In genomic region chr9:129604766-129605163, GRCh38 we compare ENCODE assay signal across 22 cellular contexts. TPM values are rescaled to one million over a fixed set of nuclear protein-coding genes. Genes with fewer than 3 reads are reported as not detected.
DNase-seq lines count a peak whose midpoint lies in the region; ATAC-seq, FAIRE-seq and TF ChIP-seq lines count a peak whose summit lies in the region.
"Had no signal": no experiment of that assay in that cellular context is flagged by ENCODE, and none has a peak within 500 bp of the region (broad histone marks: within the 10 kb centered on the region; RNA-seq: fewer than 3 reads in every experiment).

No MANE protein-coding gene starts in this region.

- TF ChIP-seq EP300 in GM12878 (IDR thresholded peaks at IDR 0.05; ENCODE audit: borderline replicate concordance in 1 of 2, control insufficient read depth in 1 of 2, low read depth in 2 of 2, low read length in 2 of 2) = no peak

- CTCF ChIA-PET in activated CD8-positive, alpha-beta memory T cell treated with anti-CD3 and anti-CD28 coated beads, Interleukin-2, amount 10 ng/mL, durations not matched to agents 7 days and 5 days (lab: Charles Lee) = interaction anchor here (0.8 to 2.9 kb wide), 6 partner anchors 15 to 474 kb away, joined by 3 to 14 read pairs (median 8); no protein-coding TSS in a partner anchor
- CTCF ChIA-PET in IMR-90 (lab: Yijun Ruan, JAX) = no interaction called here
- CTCF ChIA-PET in GM12878 (lab: Yijun Ruan, JAX) = interaction anchor here (1.2 to 4.9 kb wide), 6 partner anchors 8 to 466 kb away, joined by 4 to 34 read pairs (median 9); partner anchors contain the start of gene IER5L

- in situ Hi-C loops in IMR-90 (cut with MboI; ENCODE audit: low sequenced_read_pairs) = loop anchor here (10.0 kb wide), 1 partner anchor 270 kb away; no protein-coding TSS in a partner anchor
- in situ Hi-C loops in GM12878 (cut with MboI) = no loop called here

- no peaks in the 10 kb centered on the region for H3K27me3 Mint-ChIP-seq in activated CD8-positive, alpha-beta memory T cell treated with anti-CD3 and anti-CD28 coated beads, Interleukin-2, amount 10 ng/mL, durations not matched to agents 7 days and 5 days
- H3K27me3 Mint-ChIP-seq in neural progenitor cell (ENCODE audit: insufficient read depth, low read depth) = peaks cover 3% of the 10 kb centered on the region

- H3K27ac Mint-ChIP-seq in activated CD8-positive, alpha-beta memory T cell treated with anti-CD3 and anti-CD28 coated beads, Interleukin-2, amount 10 ng/mL, durations not matched to agents 7 days and 5 days = peak overlapping the region; percentile 66
- H3K27ac Mint-ChIP-seq in neural progenitor cell = peak overlapping the region; percentile 81
- H3K27ac Mint-ChIP-seq: memory B cell had no signal

- H3K27ac ChIP-seq in IMR-90 (ENCODE audit: insufficient read depth, low read length) (no peak overlapping the region), GM12878 (ENCODE audit: control insufficient read depth, insufficient read depth) (no peak overlapping the region), neural progenitor cell (no peak overlapping the region)
- H3K27ac ChIP-seq: gastrocnemius medialis, ovary had no signal

- FAIRE-seq in GM12878 (lab: Jason Lieb, UNC) = no peak
- FAIRE-seq: GM12891 had no signal

- peaks cover 32% of the 10 kb centered on the region for H3F3A ChIP-seq in neural progenitor cell (ENCODE audit: low read depth)

- SMC1A ChIA-PET in GM12878 (lab: Charles Lee; ENCODE audit: uncharacterized antibody, unreplicated experiment) = interaction anchor here (1.5 to 2.5 kb wide), 5 partner anchors 20 to 466 kb away, joined by 3 to 9 read pairs (median 5); no protein-coding TSS in a partner anchor

- no peak overlapping the region for H4K8ac ChIP-seq in IMR-90 (ENCODE audit: low read depth in 2 of 2, low read length in 2 of 2)

- H3K18ac ChIP-seq in IMR-90 (ENCODE audit: low read depth, low read length) = no peak overlapping the region

- no peak overlapping the region for H3K23ac ChIP-seq in IMR-90 (ENCODE audit: low read depth, low read length)

- no peaks in the 10 kb centered on the region for H3K9me3 Mint-ChIP-seq in activated CD8-positive, alpha-beta memory T cell treated with anti-CD3 and anti-CD28 coated beads, Interleukin-2, amount 10 ng/mL, durations not matched to agents 7 days and 5 days (ENCODE audit: low read depth)
- no peaks in the 10 kb centered on the region for H3K9me3 Mint-ChIP-seq in neural progenitor cell
- H3K9me3 Mint-ChIP-seq: activated T-cell treated with anti-CD3 and anti-CD28 coated beads, Interleukin-2, amount 50 U/mL, for 4 hours; memory B cell had no signal

- no peak overlapping the region for H3K14ac ChIP-seq in IMR-90 (replicated peaks; ENCODE audit: low read depth, low read length)

- intact Hi-C loops in IMR-90 (cut with micrococcal nuclease) = no loop called here
- intact Hi-C loops in GM12878 (cut with micrococcal nuclease; ENCODE audit: unreplicated experiment) = loop anchor here (10.0 kb wide), 1 partner anchor 120 kb away; no protein-coding TSS in a partner anchor

- H4K20me1 ChIP-seq in IMR-90 (ENCODE audit: insufficient read depth, low read length) (no peaks in the 10 kb centered on the region), GM12878 (ENCODE audit: control insufficient read depth, insufficient read depth) (no peaks in the 10 kb centered on the region), neural progenitor cell (ENCODE audit: low read depth) (no peaks in the 10 kb centered on the region)

- TF ChIP-seq POLR2A in IMR-90 (IDR thresholded peaks at IDR 0.05; ENCODE audit: low read depth, low read length) = no peak
- no peak for TF ChIP-seq POLR2A in GM12878 (IDR thresholded peaks at IDR 0.05; ENCODE audit: low read depth, low read length)

- H3K9me3 ChIP-seq in IMR-90 (ENCODE audit: control insufficient read depth, insufficient read depth, low read length) = no peaks in the 10 kb centered on the region
- H3K9me3 ChIP-seq in GM12878 (replicated peaks; ENCODE audit: control insufficient read depth, insufficient read depth, low read length) = no peaks in the 10 kb centered on the region
- no peaks in the 10 kb centered on the region for H3K9me3 ChIP-seq in neural progenitor cell (ENCODE audit: low read depth)
- H3K9me3 ChIP-seq: gastrocnemius medialis, ovary had no signal

- H3K4me3 ChIP-seq in IMR-90 (ENCODE audit: insufficient read depth, low read depth, low read length) (no peak overlapping the region), GM12878 (no peak overlapping the region), neural progenitor cell (no peak overlapping the region)
- H3K4me3 ChIP-seq: gastrocnemius medialis, ovary, skin epidermis had no signal

- H2BK120ac ChIP-seq in IMR-90 (ENCODE audit: low read depth, low read length) = no peak overlapping the region

- H3K36me3 Mint-ChIP-seq in activated CD8-positive, alpha-beta memory T cell treated with anti-CD3 and anti-CD28 coated beads, Interleukin-2, amount 10 ng/mL, durations not matched to agents 7 days and 5 days = no peaks in the 10 kb centered on the region
- H3K36me3 Mint-ChIP-seq in neural progenitor cell = no peaks in the 10 kb centered on the region
- H3K36me3 Mint-ChIP-seq: memory B cell had no signal

- no peak for TF ChIP-seq CTCF in IMR-90 (conservative IDR thresholded peaks at IDR 0.05; ENCODE audit: low read depth, low read length)
- TF ChIP-seq CTCF in GM12878 (IDR thresholded peaks at IDR 0.05 in 2 of 3, conservative IDR thresholded peaks at IDR 0.05 in 1 of 3; ENCODE audit: control insufficient read depth in 2 of 3, extremely low read depth in 1 of 3, insufficient read depth in 1 of 3, low read depth in 3 of 3, low read length in 3 of 3) = no peak
- TF ChIP-seq CTCF in neural progenitor cell (IDR thresholded peaks at IDR 0.05) = no peak

- no peak overlapping the region for H2BK15ac ChIP-seq in IMR-90 (ENCODE audit: low read depth, low read length)

- no peak for DNase-seq in activated CD8-positive, alpha-beta memory T cell treated with anti-CD3 and anti-CD28 coated beads, Interleukin-2, amount 10 ng/mL, durations not matched to agents 7 days and 5 days
- no peak for DNase-seq in activated CD8-positive, alpha-beta memory T cell treated with anti-CD3 and anti-CD28 coated beads, Interleukin-2, amount 50 U/mL, for 4 hours
- DNase-seq in IMR-90 = no peak
- no peak for DNase-seq in GM12878 (ENCODE audit: low read depth, low spot score)
- no peak for DNase-seq in neural progenitor cell (ENCODE audit: low spot score)
- no peak for DNase-seq in effector CD8-positive, alpha-beta T cell (lab: John Stamatoyannopoulos, UW)
- DNase-seq in OCI-M1 (lab: John Stamatoyannopoulos, UW) = no peak
- DNase-seq: activated CD4-positive, CD25-positive, alpha-beta regulatory T cell; activated T-cell treated with anti-CD3 and anti-CD28 coated beads, Interleukin-2, amount 50 U/mL, for 4 hours; amygdala; C1 segment of cervical spinal cord; gastrocnemius medialis; H7; NCI-H345; ovary; stimulated activated naive CD8-positive, alpha-beta T cell treated with anti-CD3 and anti-CD28 coated beads, Interleukin-15, Interleukin-2, amounts not matched to agents 100 U/mL and 50 U/mL, for 24 hours had no signal

- H3K4me3 Mint-ChIP-seq in activated CD8-positive, alpha-beta memory T cell treated with anti-CD3 and anti-CD28 coated beads, Interleukin-2, amount 10 ng/mL, durations not matched to agents 7 days and 5 days = no peak overlapping the region
- H3K4me3 Mint-ChIP-seq in neural progenitor cell = peak overlapping the region; percentile 38
- H3K4me3 Mint-ChIP-seq: activated T-cell treated with anti-CD3 and anti-CD28 coated beads, Interleukin-2, amount 50 U/mL, for 4 hours; memory B cell had no signal

- no CpG with 5 or more reads among the region's 8 CpGs for WGBS in IMR-90 (ENCODE audit: extremely low coverage in 2 of 2, insufficient read length in 1 of 2), 2 experiments
- WGBS in GM12878 (ENCODE audit: insufficient coverage, insufficient replicate concordance, low lambda C conversion rate, missing lambda C conversion rate) = 14% methylated on average over 8 of the region's 8 CpGs

- H3K27me3 ChIP-seq in IMR-90 (ENCODE audit: control insufficient read depth, insufficient read depth, low read length) (no peaks in the 10 kb centered on the region), GM12878 (replicated peaks in 1 of 2; ENCODE audit: control insufficient read depth in 2 of 2, insufficient read depth in 2 of 2, low read length in 1 of 2) (no peaks in the 10 kb centered on the region), neural progenitor cell (no peaks in the 10 kb centered on the region)
- H3K27me3 ChIP-seq: gastrocnemius medialis, ovary had no signal

- no peak overlapping the region for H4K91ac ChIP-seq in IMR-90 (ENCODE audit: insufficient read depth, low read depth, low read length)

- H3K79me1 ChIP-seq in IMR-90 (ENCODE audit: low read depth in 1 of 2, low read length in 2 of 2) = peaks cover 0 to 2% of the 10 kb centered on the region in 2 experiments; a peak in 1 of 4 replicates

- H3K36me3 ChIP-seq in IMR-90 (ENCODE audit: control insufficient read depth, insufficient read depth, low read length) = no peaks in the 10 kb centered on the region
- H3K36me3 ChIP-seq in GM12878 (ENCODE audit: control insufficient read depth in 2 of 2, insufficient read depth in 2 of 2, low read length in 1 of 2) = no peaks in the 10 kb centered on the region
- no peaks in the 10 kb centered on the region for H3K36me3 ChIP-seq in neural progenitor cell
- H3K36me3 ChIP-seq: gastrocnemius medialis, ovary had no signal

- H3K4me1 ChIP-seq in IMR-90 (ENCODE audit: control insufficient read depth, insufficient read depth, low read length) (peaks cover 9% of the 10 kb centered on the region), GM12878 (ENCODE audit: control insufficient read depth, insufficient read depth, low read length) (peaks cover 11% of the 10 kb centered on the region), neural progenitor cell (peaks cover 26% of the 10 kb centered on the region)

- H3K4me2 ChIP-seq in IMR-90 (ENCODE audit: low read depth, low read length) (no peak overlapping the region), GM12878 (ENCODE audit: control insufficient read depth, insufficient read depth) (no peak overlapping the region), neural progenitor cell (no peak overlapping the region)

- no peak overlapping the region for H4K5ac ChIP-seq in IMR-90 (ENCODE audit: low read depth, low read length)

- peak overlapping the region; percentile 8; the same call in 1 of the 2 replicates for H2AK5ac ChIP-seq in IMR-90 (ENCODE audit: low read depth, low read length)

- no peak overlapping the region for H2BK20ac ChIP-seq in IMR-90 (ENCODE audit: low read depth, low read length)

- dilution Hi-C loops in IMR-90 (cut with HindIII; ENCODE audit: low sequenced_read_pairs, unreplicated experiment) = no loop called here

- peaks cover 52% of the 10 kb centered on the region for H3K4me1 Mint-ChIP-seq in activated CD8-positive, alpha-beta memory T cell treated with anti-CD3 and anti-CD28 coated beads, Interleukin-2, amount 10 ng/mL, durations not matched to agents 7 days and 5 days
- H3K4me1 Mint-ChIP-seq in neural progenitor cell = peaks cover 66% of the 10 kb centered on the region

- no peak overlapping the region for H3K56ac ChIP-seq in IMR-90 (ENCODE audit: extremely low read depth, insufficient read depth, low read length)

- POLR2A ChIA-PET in IMR-90 (lab: Charles Lee; ENCODE audit: unreplicated experiment) = no interaction called here
- POLR2A ChIA-PET in GM12878 (lab: Charles Lee) = interaction anchor here (0.8 to 1.5 kb wide), 3 partner anchors 25 to 479 kb away, joined by 3 to 4 read pairs (median 3); no protein-coding TSS in a partner anchor

- H2AK9ac ChIP-seq in IMR-90 (replicated peaks; ENCODE audit: low read depth, low read length, poor library complexity) = no peak overlapping the region

- H3K79me2 ChIP-seq in GM12878 (ENCODE audit: control insufficient read depth, insufficient read depth, low read length) (no peaks in the 10 kb centered on the region), neural progenitor cell (ENCODE audit: low read depth) (no peaks in the 10 kb centered on the region)

- RAD21 ChIA-PET in GM12878 (lab: Charles Lee; ENCODE audit: unreplicated experiment) = interaction anchor here (1.0 to 4.4 kb wide), 5 partner anchors 145 to 473 kb away, joined by 3 to 22 read pairs (median 4); no protein-coding TSS in a partner anchor

- H3K4ac ChIP-seq in IMR-90 (ENCODE audit: low read depth, low read length) = no peak overlapping the region

- no peak overlapping the region for H2BK5ac ChIP-seq in IMR-90 (ENCODE audit: low read depth, low read length, poor library complexity, severe bottlenecking)

- ATAC-seq in activated CD8-positive, alpha-beta memory T cell treated with anti-CD3 and anti-CD28 coated beads, Interleukin-2, amount 10 ng/mL, durations not matched to agents 7 days and 5 days = no peak
- ATAC-seq in IMR-90 (ENCODE audit: low read depth) (no peak), GM12878 (no peak), GM18511 (IDR thresholded peaks at IDR 0.05; ENCODE audit: unreplicated experiment) (no peak)
- ATAC-seq: activated T-cell treated with anti-CD3 and anti-CD28 coated beads, Interleukin-2, amount 50 U/mL, for 4 hours; gastrocnemius medialis; SK-N-SH treated with all-trans-retinoic acid at 6 μM for 48 hours; stimulated activated naive CD8-positive, alpha-beta T cell treated with anti-CD3 and anti-CD28 coated beads, Interleukin-15, Interleukin-2, amounts not matched to agents 100 U/mL and 50 U/mL, for 24 hours had no signal

- H2AFZ ChIP-seq in IMR-90 (replicated peaks; ENCODE audit: low read length, poor library complexity) = no peak overlapping the region
- H2AFZ ChIP-seq in GM12878 (ENCODE audit: control insufficient read depth, low read depth, low read length) = no peak overlapping the region
- no peak overlapping the region for H2AFZ ChIP-seq in neural progenitor cell (replicated peaks)

- no peak overlapping the region for H3K9ac ChIP-seq in IMR-90 (ENCODE audit: low read depth, low read length)
- no peak overlapping the region for H3K9ac ChIP-seq in GM12878 (ENCODE audit: control insufficient read depth, insufficient read depth, low read length)
- no peak overlapping the region for H3K9ac ChIP-seq in neural progenitor cell

- no peak for TF ChIP-seq RAD21 in IMR-90 (IDR thresholded peaks at IDR 0.05; ENCODE audit: low read length)
- no peak for TF ChIP-seq RAD21 in GM12878 (IDR thresholded peaks at IDR 0.05; ENCODE audit: insufficient read depth, low read depth, low read length)

- BruUV-seq in IMR-90 (replicated peaks; lab: Mats Ljungman, UMichigan) = no TSS peak
- BruUV-seq in GM12878 (replicated peaks; lab: Mats Ljungman, UMichigan) = no TSS peak

- H3K9me1 ChIP-seq in IMR-90 (ENCODE audit: insufficient read depth, low read length) = peaks cover 7% of the 10 kb centered on the region

RNA-seq across cellular contexts. Expression of gene C9orf50, which starts 16.1 kb away (rescaled TPM):
- not detected for total RNA-seq in activated CD8-positive, alpha-beta memory T cell treated with anti-CD3 and anti-CD28 coated beads, Interleukin-2, amount 10 ng/mL, durations not matched to agents 7 days and 5 days
- total RNA-seq in IMR-90 (2012; rRNA removed) (not detected in 2 replicates), GM12878 (2014; rRNA removed) (not detected in 2 replicates), GM12878 (2014; rRNA removed; fragmentation: Illumina TruSeq; extraction: Trizol) (not detected in 2 replicates), GM12878 (2021) (not detected in 2 replicates), neural progenitor cell (ENCODE audit: low replicate concordance) (not detected in 2 replicates)
- polyA plus RNA-seq in IMR-90 (2012; rRNA removed) (0.09 and 0.20 TPM in 2 replicates), GM12878 (2011; rRNA removed) (not detected in 2 replicates), GM12878 (2014; fragmentation: Illumina TruSeq; extraction: Trizol) (not detected in 2 replicates), GM12878 (2014; fragmentation: Nextera tagmentation; extraction: Ambion mirVana) (not detected), GM12878 (2014; rRNA removed) (not detected in 2 replicates), GM12878 (2016; fragmentation: Nextera tagmentation; extraction: Ambion mirVana) (not detected)
- polyA plus RNA-seq in IMR-90 (2012; cell fraction: cytosol; rRNA removed) = 0.06 and 0.19 TPM in 2 replicates
- 0.42 and 0.54 TPM in 2 replicates for polyA plus RNA-seq in IMR-90 (2012; cell fraction: nucleus; rRNA removed; ENCODE audit: low replicate concordance)
- total RNA-seq in GM12878 (2013; cell fraction: nucleolus; rRNA removed) = 0.44 TPM in 1 of 2 replicates, not detected in the other
- not detected for polyA plus RNA-seq in GM12878 (2011; ENCODE audit: low read depth)
- not detected in 2 replicates for polyA plus RNA-seq in GM12878 (2011; cell fraction: cytosol; rRNA removed)
- polyA plus RNA-seq in GM12878 (2011; cell fraction: nucleus; rRNA removed) = 0.09 TPM in 1 of 2 replicates, not detected in the other
- not detected in 2 replicates for polyA plus RNA-seq in GM12878 (2012)
- polyA minus RNA-seq in GM12878 (2011; rRNA and poly(A)+ RNA removed) = not detected in 2 replicates
- not detected in 2 replicates for polyA minus RNA-seq in GM12878 (2011; cell fraction: cytosol; rRNA and poly(A)+ RNA removed)
- not detected in 2 replicates for polyA minus RNA-seq in GM12878 (2011; cell fraction: nucleus; rRNA and poly(A)+ RNA removed)
- total RNA-seq: activated T-cell treated with anti-CD3 and anti-CD28 coated beads, Interleukin-2, amount 50 U/mL, for 4 hours; gastrocnemius medialis; H7; OCI-LY7 had no signal

RNA-seq across cellular contexts. Expression of gene NTMT1, which starts 21.2 kb away (rescaled TPM):
- 10 to 100 TPM; 37.2 to 46.2 TPM for total RNA-seq in activated CD8-positive, alpha-beta memory T cell treated with anti-CD3 and anti-CD28 coated beads, Interleukin-2, amount 10 ng/mL, durations not matched to agents 7 days and 5 days
- total RNA-seq in IMR-90 (2012; rRNA removed) (67.8 and 68.1 TPM in 2 replicates), GM12878 (2014; rRNA removed) (31.9 and 37.9 TPM in 2 replicates), GM12878 (2014; rRNA removed; fragmentation: Illumina TruSeq; extraction: Trizol) (25.2 and 26.3 TPM in 2 replicates), GM12878 (2021) (37.7 and 40.7 TPM in 2 replicates), neural progenitor cell (ENCODE audit: low replicate concordance) (22.2 and 29.8 TPM in 2 replicates)
- polyA plus RNA-seq in IMR-90 (2012; rRNA removed) (88.1 and 108 TPM in 2 replicates), GM12878 (2011; rRNA removed) (26.9 and 47.1 TPM in 2 replicates), GM12878 (2014; fragmentation: Illumina TruSeq; extraction: Trizol) (19.6 and 27.7 TPM in 2 replicates), GM12878 (2014; fragmentation: Nextera tagmentation; extraction: Ambion mirVana) (10 to 100 TPM; 12.8 to 18.3 TPM), GM12878 (2014; rRNA removed) (47.6 and 54.2 TPM in 2 replicates), GM12878 (2016; fragmentation: Nextera tagmentation; extraction: Ambion mirVana) (10 to 100 TPM; 78.3 to 85.4 TPM)
- polyA plus RNA-seq in IMR-90 (2012; cell fraction: cytosol; rRNA removed) = 57.5 and 92.6 TPM in 2 replicates
- polyA plus RNA-seq in IMR-90 (2012; cell fraction: nucleus; rRNA removed; ENCODE audit: low replicate concordance) = 56.2 and 66.4 TPM in 2 replicates
- 15.1 and 18.7 TPM in 2 replicates for total RNA-seq in GM12878 (2013; cell fraction: nucleolus; rRNA removed)
- polyA plus RNA-seq in GM12878 (2011; ENCODE audit: low read depth) = 10.9 TPM
- polyA plus RNA-seq in GM12878 (2011; cell fraction: cytosol; rRNA removed) = 47.8 and 73.5 TPM in 2 replicates
- 28.5 and 36.6 TPM in 2 replicates for polyA plus RNA-seq in GM12878 (2011; cell fraction: nucleus; rRNA removed)
- polyA plus RNA-seq in GM12878 (2012) = 19.6 and 22.2 TPM in 2 replicates
- polyA minus RNA-seq in GM12878 (2011; rRNA and poly(A)+ RNA removed) = 18.3 and 34.0 TPM in 2 replicates
- 11.1 and 16.9 TPM in 2 replicates for polyA minus RNA-seq in GM12878 (2011; cell fraction: cytosol; rRNA and poly(A)+ RNA removed)
- 6.4 and 15.8 TPM in 2 replicates for polyA minus RNA-seq in GM12878 (2011; cell fraction: nucleus; rRNA and poly(A)+ RNA removed)

RNA-seq across cellular contexts. Expression of gene ASB6, which starts 37.2 kb away (rescaled TPM):
- 10 to 100 TPM; 25.0 to 26.4 TPM for total RNA-seq in activated CD8-positive, alpha-beta memory T cell treated with anti-CD3 and anti-CD28 coated beads, Interleukin-2, amount 10 ng/mL, durations not matched to agents 7 days and 5 days
- total RNA-seq in IMR-90 (2012; rRNA removed) = 9.4 and 9.7 TPM in 2 replicates
- 28.9 and 31.4 TPM in 2 replicates for polyA plus RNA-seq in IMR-90 (2012; rRNA removed)
- 22.2 and 27.8 TPM in 2 replicates for polyA plus RNA-seq in IMR-90 (2012; cell fraction: cytosol; rRNA removed)
- polyA plus RNA-seq in IMR-90 (2012; cell fraction: nucleus; rRNA removed; ENCODE audit: low replicate concordance) = 42.0 and 79.1 TPM in 2 replicates
- total RNA-seq in GM12878 (2013; cell fraction: nucleolus; rRNA removed) = 6.0 and 8.6 TPM in 2 replicates
- total RNA-seq in GM12878 (2014; rRNA removed) = 11.1 and 11.4 TPM in 2 replicates
- 4.7 and 5.2 TPM in 2 replicates for total RNA-seq in GM12878 (2014; rRNA removed; fragmentation: Illumina TruSeq; extraction: Trizol)
- total RNA-seq in GM12878 (2021) = 15.1 and 15.2 TPM in 2 replicates
- 4.7 TPM for polyA plus RNA-seq in GM12878 (2011; ENCODE audit: low read depth)
- polyA plus RNA-seq in GM12878 (2011; rRNA removed) = 3.7 and 7.9 TPM in 2 replicates
- 9.8 and 13.0 TPM in 2 replicates for polyA plus RNA-seq in GM12878 (2011; cell fraction: cytosol; rRNA removed)
- polyA plus RNA-seq in GM12878 (2011; cell fraction: nucleus; rRNA removed) = 20.2 and 23.7 TPM in 2 replicates
- polyA plus RNA-seq in GM12878 (2012) = 8.1 and 8.5 TPM in 2 replicates
- 3.6 and 8.3 TPM in 2 replicates for polyA plus RNA-seq in GM12878 (2014; fragmentation: Illumina TruSeq; extraction: Trizol)
- 1 to 10 TPM in 1 of 2 experiments, under 1 TPM in 1; 0.80 to 1.1 TPM for polyA plus RNA-seq in GM12878 (2014; fragmentation: Nextera tagmentation; extraction: Ambion mirVana)
- polyA plus RNA-seq in GM12878 (2014; rRNA removed) = 15.8 and 16.3 TPM in 2 replicates
- polyA plus RNA-seq in GM12878 (2016; fragmentation: Nextera tagmentation; extraction: Ambion mirVana) = 10 to 100 TPM; 15.8 to 18.2 TPM
- polyA minus RNA-seq in GM12878 (2011; rRNA and poly(A)+ RNA removed) = 3.7 and 7.9 TPM in 2 replicates
- 3.0 and 3.1 TPM in 2 replicates for polyA minus RNA-seq in GM12878 (2011; cell fraction: cytosol; rRNA and poly(A)+ RNA removed)
- polyA minus RNA-seq in GM12878 (2011; cell fraction: nucleus; rRNA and poly(A)+ RNA removed) = 3.9 and 6.4 TPM in 2 replicates
- total RNA-seq in neural progenitor cell (ENCODE audit: low replicate concordance) = 9.2 and 21.1 TPM in 2 replicates
